In genomic region chr7:150420987-150421674, GRCh38 we compare ENCODE assay signal across 1 cellular context.
TF ChIP-seq lines count a peak whose summit lies in the region.

No MANE protein-coding gene starts in this region.

TF ChIP-seq in HepG2, 621 proteins besides CTCF, POLR2A, EP300 and RAD21 (continued from another document):
- TF ChIP-seq ZHX1 (CRISPR knock-in tag; IDR thresholded peaks at IDR 0.05; ENCODE audit: low read depth) = no peak
- TF ChIP-seq CHD2 (IDR thresholded peaks at IDR 0.05; ENCODE audit: low read depth, low read length) = no peak
- peak; percentile 27; the same call in 1 of the 2 replicates for TF ChIP-seq REPIN1 (CRISPR knock-in tag; IDR thresholded peaks at IDR 0.05; ENCODE audit: borderline replicate concordance, low read depth)
- no peak for TF ChIP-seq ZBTB37 (CRISPR knock-in tag; IDR thresholded peaks at IDR 0.05)
- TF ChIP-seq ZNF33B (CRISPR knock-in tag; IDR thresholded peaks at IDR 0.05) = no peak
- TF ChIP-seq CC2D1A (CRISPR knock-in tag; IDR thresholded peaks at IDR 0.05) = no peak
- TF ChIP-seq NFE2L1 (CRISPR knock-in tag; IDR thresholded peaks at IDR 0.05; ENCODE audit: borderline replicate concordance) = no peak
- no peak for TF ChIP-seq NCOR1 (IDR thresholded peaks at IDR 0.05; ENCODE audit: borderline replicate concordance, low read length)
- TF ChIP-seq HIVEP1 (CRISPR knock-in tag; IDR thresholded peaks at IDR 0.05) = no peak
- TF ChIP-seq ATF1 (CRISPR knock-in tag; IDR thresholded peaks at IDR 0.05) = peak; percentile 48; the same call in 1 of the 2 replicates
- no peak for TF ChIP-seq ZMAT3 (CRISPR knock-in tag; conservative IDR thresholded peaks at IDR 0.05)
- TF ChIP-seq, protein P1, sequence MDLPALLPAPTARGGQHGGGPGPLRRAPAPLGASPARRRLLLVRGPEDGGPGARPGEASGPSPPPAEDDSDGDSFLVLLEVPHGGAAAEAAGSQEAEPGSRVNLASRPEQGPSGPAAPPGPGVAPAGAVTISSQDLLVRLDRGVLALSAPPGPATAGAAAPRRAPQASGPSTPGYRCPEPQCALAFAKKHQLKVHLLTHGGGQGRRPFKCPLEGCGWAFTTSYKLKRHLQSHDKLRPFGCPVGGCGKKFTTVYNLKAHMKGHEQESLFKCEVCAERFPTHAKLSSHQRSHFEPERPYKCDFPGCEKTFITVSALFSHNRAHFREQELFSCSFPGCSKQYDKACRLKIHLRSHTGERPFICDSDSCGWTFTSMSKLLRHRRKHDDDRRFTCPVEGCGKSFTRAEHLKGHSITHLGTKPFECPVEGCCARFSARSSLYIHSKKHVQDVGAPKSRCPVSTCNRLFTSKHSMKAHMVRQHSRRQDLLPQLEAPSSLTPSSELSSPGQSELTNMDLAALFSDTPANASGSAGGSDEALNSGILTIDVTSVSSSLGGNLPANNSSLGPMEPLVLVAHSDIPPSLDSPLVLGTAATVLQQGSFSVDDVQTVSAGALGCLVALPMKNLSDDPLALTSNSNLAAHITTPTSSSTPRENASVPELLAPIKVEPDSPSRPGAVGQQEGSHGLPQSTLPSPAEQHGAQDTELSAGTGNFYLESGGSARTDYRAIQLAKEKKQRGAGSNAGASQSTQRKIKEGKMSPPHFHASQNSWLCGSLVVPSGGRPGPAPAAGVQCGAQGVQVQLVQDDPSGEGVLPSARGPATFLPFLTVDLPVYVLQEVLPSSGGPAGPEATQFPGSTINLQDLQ (CRISPR knock-in tag; IDR thresholded peaks at IDR 0.05) = no peak
- no peak for TF ChIP-seq ZNF652 (CRISPR knock-in tag; IDR thresholded peaks at IDR 0.05; ENCODE audit: borderline replicate concordance, low read depth)
- TF ChIP-seq ZNF784 (CRISPR knock-in tag; IDR thresholded peaks at IDR 0.05; ENCODE audit: borderline replicate concordance) = no peak
TF ChIP-seq in HepG2: peak in this region for 52.
